In genomic region chr4:69849297-69849696, GRCh38 we compare ENCODE assay signal across 21 cellular contexts. TPM values are rescaled to one million over a fixed set of nuclear protein-coding genes. Genes with fewer than 3 reads are reported as not detected.
"Had no signal": no experiment of that assay in that cellular context is flagged by ENCODE, and none has a peak within 500 bp of the region (broad histone marks: within the 10 kb centered on the region; RNA-seq: fewer than 3 reads in every experiment).

No MANE protein-coding gene starts in this region.

- FAIRE-seq: astrocyte, RCC 7860 had no signal

- DNase-seq: activated CD4-positive, alpha-beta memory T cell treated with anti-CD3 and anti-CD28 coated beads for 36 hours; activated CD4-positive, alpha-beta T cell treated with anti-CD3 and anti-CD28 coated beads, Interleukin-2, amount 10 ng/mL, durations not matched to agents 7 days and 5 days; activated CD4-positive, CD25-positive, alpha-beta regulatory T cell; activated CD8-positive, alpha-beta memory T cell treated with anti-CD3 and anti-CD28 coated beads for 24 hours; activated effector memory CD4-positive, alpha-beta T cell treated with anti-CD3 and anti-CD28 coated beads, Interleukin-2, amount 50 U/mL, for 16 hours; activated naive CD4-positive, alpha-beta T cell treated with Interleukin-2 at 50 U/mL for 16 hours; activated T-cell treated with anti-CD3 and anti-CD28 coated beads, Interleukin-2, amount 50 U/mL, for 4 hours; amygdala; NCI-H1105 treated with DMSO at 0.1 percent for 48 hours; NCI-H1436 treated with DMSO at 0.1 percent for 48 hours; NCI-H187; NCI-H2081; NCI-H446; NCI-H524; PC-3; SHP77 treated with DMSO at 0.1 percent for 48 hours had no signal

- ATAC-seq: PC-3 had no signal

- H3K27ac ChIP-seq: VCaP had no signal

RNA-seq across cellular contexts. Expression of gene SULT1E1, which starts 10.6 kb away (rescaled TPM):
- total RNA-seq: activated CD4-positive, alpha-beta memory T cell treated with anti-CD3 and anti-CD28 coated beads for 36 hours; activated CD4-positive, alpha-beta T cell treated with anti-CD3 and anti-CD28 coated beads, Interleukin-2, amount 10 ng/mL, durations not matched to agents 7 days and 5 days; activated T-cell treated with anti-CD3 and anti-CD28 coated beads, Interleukin-2, amount 50 U/mL, for 4 hours; astrocyte; PC-3; SK-MEL-5; T-helper 2 cell treated with Interferon-gamma antibody and Interleukin-4, amounts not matched to agents 100 ng/mL and 5 ng/mL, for 36 hours had no signal
